ENCODE assay signal across 9 cellular contexts in the genomic region with DNA sequence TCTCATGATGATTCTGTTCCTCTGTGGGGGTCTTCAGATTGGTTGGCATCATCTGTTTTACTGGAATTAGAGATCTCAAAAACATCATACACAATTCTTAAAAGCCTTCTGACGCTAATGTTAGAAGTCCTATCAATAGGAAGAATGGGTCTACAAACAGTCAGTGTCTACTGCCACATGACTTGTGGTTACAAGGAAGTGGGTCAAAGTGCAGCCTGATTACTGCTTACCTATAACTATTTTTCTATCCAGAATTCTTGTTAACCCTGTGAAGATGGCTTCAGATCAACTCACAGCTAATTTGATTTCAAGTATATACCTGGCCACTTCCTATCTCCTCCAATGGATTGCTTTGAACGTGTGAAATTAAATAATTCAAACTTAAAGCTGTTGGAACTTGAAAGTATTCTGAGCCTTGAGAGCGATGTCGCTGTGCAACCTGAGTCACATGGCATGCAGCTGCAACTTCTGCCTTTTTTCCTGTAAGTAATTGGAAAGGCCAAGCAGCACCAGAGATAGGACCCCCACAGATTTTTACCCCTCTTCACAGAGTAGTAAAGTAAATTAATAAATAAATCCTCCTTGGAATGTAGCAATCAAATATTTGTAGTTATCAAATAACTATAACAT. TPM values are rescaled to one million over a fixed set of nuclear protein-coding genes. Genes with fewer than 3 reads are reported as not detected.
DNase-seq lines count a peak whose midpoint lies in the region; ATAC-seq lines count a peak whose summit lies in the region.
"Had no signal": no experiment of that assay in that cellular context is flagged by ENCODE, and none has a peak within 500 bp of the region (broad histone marks: within the 10 kb centered on the region; RNA-seq: fewer than 3 reads in every experiment).

No MANE protein-coding gene starts in this region.

- intact Hi-C loops in activated naive CD4-positive, alpha-beta T cell treated with anti-CD3 and anti-CD28 coated beads for 36 hours (cut with micrococcal nuclease): loop anchor here (1.0 kb wide), 1 partner anchor 19 kb away; no protein-coding TSS in a partner anchor

- no peaks in the 10 kb centered on the region for H3K9me3 ChIP-seq in T-helper 17 cell (ENCODE audit: control insufficient read depth, low read length, poor library complexity, severe bottlenecking)

- peaks cover 2% of the 10 kb centered on the region for H3K36me3 Mint-ChIP-seq in activated naive CD4-positive, alpha-beta T cell treated with anti-CD3 and anti-CD28 coated beads for 36 hours (ENCODE audit: low read depth)
- H3K36me3 Mint-ChIP-seq in T-helper 17 cell (ENCODE audit: low read depth): peaks cover 4% of the 10 kb centered on the region
- H3K36me3 Mint-ChIP-seq in effector memory CD8-positive, alpha-beta T cell (ENCODE audit: insufficient read depth): peaks cover 33% of the 10 kb centered on the region

- CTCF ChIA-PET in activated naive CD4-positive, alpha-beta T cell treated with anti-CD3 and anti-CD28 coated beads for 36 hours (lab: Charles Lee): interaction anchor here (1.1 to 1.2 kb wide), 2 partner anchors 24 to 76 kb away, joined by 3 read pairs; partner anchors contain the start of gene CREG2

- peaks cover 50% of the 10 kb centered on the region for H3K4me1 Mint-ChIP-seq in activated naive CD4-positive, alpha-beta T cell treated with anti-CD3 and anti-CD28 coated beads for 36 hours (ENCODE audit: low read depth)
- H3K4me1 Mint-ChIP-seq in T-helper 17 cell: peaks cover 34% of the 10 kb centered on the region
- peaks cover 36 to 41% of the 10 kb centered on the region in 2 donors for H3K4me1 Mint-ChIP-seq in effector memory CD8-positive, alpha-beta T cell (ENCODE audit: low read depth in 2 of 2)
- peaks cover 54% of the 10 kb centered on the region for H3K4me1 Mint-ChIP-seq in stimulated activated naive CD8-positive, alpha-beta T cell treated with anti-CD3 and anti-CD28 coated beads, Interleukin-15, amount 100 ng/mL, for 72 hours

- ATAC-seq in T-helper 17 cell: peak; percentile 48
- peak; percentile 11 for ATAC-seq in effector memory CD8-positive, alpha-beta T cell (replicated peaks)
- ATAC-seq in stimulated activated naive CD8-positive, alpha-beta T cell treated with anti-CD3 and anti-CD28 coated beads, Interleukin-15, amount 100 ng/mL, for 72 hours: no peak

- H3K4me3 Mint-ChIP-seq in activated naive CD4-positive, alpha-beta T cell treated with anti-CD3 and anti-CD28 coated beads for 36 hours: peak overlapping the region; percentile 28
- H3K4me3 Mint-ChIP-seq in T-helper 17 cell: peak overlapping the region; percentile 82
- peak overlapping the region; percentile 1 to 36 for H3K4me3 Mint-ChIP-seq in effector memory CD8-positive, alpha-beta T cell
- H3K4me3 Mint-ChIP-seq in stimulated activated naive CD8-positive, alpha-beta T cell treated with anti-CD3 and anti-CD28 coated beads, Interleukin-15, amount 100 ng/mL, for 72 hours: peak overlapping the region; percentile 30 to 76

- no peaks in the 10 kb centered on the region for H3K9me3 Mint-ChIP-seq in activated naive CD4-positive, alpha-beta T cell treated with anti-CD3 and anti-CD28 coated beads for 36 hours
- H3K9me3 Mint-ChIP-seq in effector memory CD8-positive, alpha-beta T cell: no peaks in the 10 kb centered on the region
- H3K9me3 Mint-ChIP-seq in stimulated activated naive CD8-positive, alpha-beta T cell treated with anti-CD3 and anti-CD28 coated beads, Interleukin-15, amount 100 ng/mL, for 72 hours: no peaks in the 10 kb centered on the region

- no peaks in the 10 kb centered on the region for H3K27me3 Mint-ChIP-seq in activated naive CD4-positive, alpha-beta T cell treated with anti-CD3 and anti-CD28 coated beads for 36 hours (ENCODE audit: low read depth)
- no peaks in the 10 kb centered on the region for H3K27me3 Mint-ChIP-seq in T-helper 17 cell
- no peaks in the 10 kb centered on the region for H3K27me3 Mint-ChIP-seq in effector memory CD8-positive, alpha-beta T cell
- H3K27me3 Mint-ChIP-seq in stimulated activated naive CD8-positive, alpha-beta T cell treated with anti-CD3 and anti-CD28 coated beads, Interleukin-15, amount 100 ng/mL, for 72 hours: no peaks in the 10 kb centered on the region

- H3K27ac Mint-ChIP-seq in activated naive CD4-positive, alpha-beta T cell treated with anti-CD3 and anti-CD28 coated beads for 36 hours: peak overlapping the region; percentile 52
- peak overlapping the region; percentile 95 for H3K27ac Mint-ChIP-seq in T-helper 17 cell
- peak overlapping the region; percentile 48 to 68 for H3K27ac Mint-ChIP-seq in effector memory CD8-positive, alpha-beta T cell
- H3K27ac Mint-ChIP-seq in stimulated activated naive CD8-positive, alpha-beta T cell treated with anti-CD3 and anti-CD28 coated beads, Interleukin-15, amount 100 ng/mL, for 72 hours: peak overlapping the region in 1 of 2 donors; percentile 91

- DNase-seq in activated naive CD4-positive, alpha-beta T cell treated with anti-CD3 and anti-CD28 coated beads for 36 hours: no peak
- DNase-seq in activated naive CD4-positive, alpha-beta T cell treated with anti-CD3 and anti-CD28 coated beads, Interleukin-2, amount 50 U/mL, for 16 hours: no peak
- DNase-seq in T-helper 17 cell: no peak
- DNase-seq in effector memory CD8-positive, alpha-beta T cell: no peak
- no peak for DNase-seq in stimulated activated naive CD8-positive, alpha-beta T cell treated with anti-CD3 and anti-CD28 coated beads, Interleukin-15, amount 100 ng/mL, for 72 hours
- no peak for DNase-seq in NCI-H1092 treated with DMSO at 0.1 percent for 48 hours (lab: John Stamatoyannopoulos, UW)
- DNase-seq in islet precursor cell: no peak
- DNase-seq in NCI-H526 treated with DMSO at 0.1 percent for 48 hours (lab: John Stamatoyannopoulos, UW): no peak
- DNase-seq: NCI-H2227 treated with DMSO at 0.1 percent for 48 hours had no signal

RNA-seq across cellular contexts. Expression of gene RNF149, which starts 3.0 kb away (rescaled TPM):
- total RNA-seq in activated naive CD4-positive, alpha-beta T cell treated with anti-CD3 and anti-CD28 coated beads for 36 hours: 10 to 100 TPM; 25.0 to 27.1 TPM
- 100 to 1,000 TPM; 180 to 185 TPM for total RNA-seq in T-helper 17 cell

RNA-seq across cellular contexts. Expression of gene CNOT11, which starts 58.8 kb away (rescaled TPM):
- total RNA-seq in activated naive CD4-positive, alpha-beta T cell treated with anti-CD3 and anti-CD28 coated beads for 36 hours: 10 to 100 TPM; 38.3 to 40.3 TPM
- 10 to 100 TPM; 48.3 to 48.5 TPM for total RNA-seq in T-helper 17 cell

Comparison
In these comparisons a context has a peak if more than half of its experiments do, and no peak if none do; other contexts are left out.
1. H3K4me3 Mint-ChIP-seq: peak in every context shown above with its lines; median percentile 82 in T-helper 17 cell; 53 in stimulated activated naive CD8-positive, alpha-beta T cell treated with anti-CD3 and anti-CD28 coated beads, Interleukin-15, amount 100 ng/mL, for 72 hours; 28 in activated naive CD4-positive, alpha-beta T cell treated with anti-CD3 and anti-CD28 coated beads for 36 hours; 18 in effector memory CD8-positive, alpha-beta T cell.
2. RNA of gene RNF149, which starts 3.0 kb away (total RNA-seq): 180 to 185 TPM in T-helper 17 cell; 25.0 to 27.1 TPM in activated naive CD4-positive, alpha-beta T cell treated with anti-CD3 and anti-CD28 coated beads for 36 hours; every median in the first group is over 4 times any median in the second.